20 cellular contexts compared by ENCODE assay signal in genomic region chr11:95050595-95051202, GRCh38. TPM values are rescaled to one million over a fixed set of nuclear protein-coding genes. Genes with fewer than 3 reads are reported as not detected.
DNase-seq lines count a peak whose midpoint lies in the region; ATAC-seq, FAIRE-seq and TF ChIP-seq lines count a peak whose summit lies in the region.
"Had no signal": no experiment of that assay in that cellular context is flagged by ENCODE, and none has a peak within 500 bp of the region (broad histone marks: within the 10 kb centered on the region; RNA-seq: fewer than 3 reads in every experiment).

No MANE protein-coding gene starts in this region.

- intact Hi-C loops in HepG2 (cut with micrococcal nuclease; ENCODE audit: unreplicated experiment) (no loop called here), right lobe of liver (cut with DNase I) (no loop called here)

- H2BK12ac ChIP-seq in H1 (ENCODE audit: low read depth, low read length) = no peak overlapping the region

- H4K91ac ChIP-seq in H1 (replicated peaks; ENCODE audit: insufficient read length, low read length) = no peak overlapping the region

- no peaks in the 10 kb centered on the region for H3K36me3 Mint-ChIP-seq in neural progenitor cell
- H3K36me3 Mint-ChIP-seq: CD4-positive, alpha-beta memory T cell had no signal

- no peak overlapping the region; the same call in 1 of the 2 replicates for H3K4me2 ChIP-seq in HepG2 (ENCODE audit: low read depth, low read length)
- H3K4me2 ChIP-seq in H1 (ENCODE audit: insufficient read depth in 1 of 2, low read depth in 2 of 2, low read length in 2 of 2) = no peak overlapping the region
- no peak overlapping the region for H3K4me2 ChIP-seq in neural progenitor cell

- H3K23me2 ChIP-seq in H1 (ENCODE audit: low read depth, low read length) = no peaks in the 10 kb centered on the region

- POLR2A ChIA-PET in HepG2 (lab: Yijun Ruan, JAX) = no interaction called here
- POLR2A ChIA-PET in H1 (lab: Charles Lee; ENCODE audit: partially characterized antibody) = interaction anchor here (1.5 kb wide), 1 partner anchor 17 kb away, joined by 4 read pairs; no protein-coding TSS in a partner anchor

- H3K9me3 Mint-ChIP-seq in neural progenitor cell = no peaks in the 10 kb centered on the region
- H3K9me3 Mint-ChIP-seq: CD4-positive, alpha-beta memory T cell had no signal

- H3F3A ChIP-seq in neural progenitor cell (ENCODE audit: low read depth) = no peaks in the 10 kb centered on the region

- no peak overlapping the region for H3K23ac ChIP-seq in H1 (ENCODE audit: insufficient read length)

- no peak overlapping the region for H2BK15ac ChIP-seq in H1 (ENCODE audit: low read length)

- in situ Hi-C loops in HepG2 (cut with HindIII; ENCODE audit: extremely low pct_ligation_motif_present, low pct_unique_long_range_greater_than_20kb) = no loop called here

- no peak overlapping the region for H2BK120ac ChIP-seq in H1 (replicated peaks; ENCODE audit: low read depth, low read length)

- 0 out of 2 replicates have a peak, but pooled peaks cover 6% of the 10 kb centered on the region for H3K4me1 ChIP-seq in HepG2 (ENCODE audit: insufficient read depth, low read length)
- H3K4me1 ChIP-seq in right lobe of liver = no peaks in the 10 kb centered on the region
- no peaks in the 10 kb centered on the region; a peak in 1 of 7 replicates for H3K4me1 ChIP-seq in H1 (replicated peaks in 1 of 4; ENCODE audit: control insufficient read depth in 3 of 4, insufficient read depth in 4 of 4, low read length in 3 of 4)
- no peaks in the 10 kb centered on the region for H3K4me1 ChIP-seq in neural progenitor cell

- no peak overlapping the region for H4K5ac ChIP-seq in H1 (ENCODE audit: insufficient read length, low read depth, low read length)

- H3K27me3 ChIP-seq in HepG2 (ENCODE audit: control insufficient read depth in 1 of 2, insufficient read depth in 2 of 2, low read length in 2 of 2) (no peaks in the 10 kb centered on the region), right lobe of liver (no peaks in the 10 kb centered on the region), H1 (replicated peaks in 1 of 4; ENCODE audit: control insufficient read depth in 3 of 4, extremely low read depth in 1 of 4, insufficient read depth in 3 of 4, low read length in 3 of 4) (no peaks in the 10 kb centered on the region; a peak in 1 of 7 replicates), neural progenitor cell (peaks cover 6% of the 10 kb centered on the region)

- no peaks in the 10 kb centered on the region for H3K27me3 Mint-ChIP-seq in neural progenitor cell (ENCODE audit: insufficient read depth, low read depth)

- CTCF ChIA-PET in HepG2 (lab: Yijun Ruan, JAX; ENCODE audit: low intra/inter-chr PET ratio, low total read pairs) = no interaction called here
- CTCF ChIA-PET in H1 (lab: Charles Lee; ENCODE audit: partially characterized antibody) = interaction anchor here (1.0 kb wide), 1 partner anchor 16 kb away, joined by 3 read pairs; the partner anchor contains the start of gene SRSF8

- no peak overlapping the region for H3K27ac ChIP-seq in HepG2 (ENCODE audit: extremely low read length, insufficient read depth, low read length)
- H3K27ac ChIP-seq in right lobe of liver = no peak overlapping the region
- H3K27ac ChIP-seq in H1 (ENCODE audit: low read depth, low read length) = no peak overlapping the region
- H3K27ac ChIP-seq in neural progenitor cell = no peak overlapping the region

- H3K79me1 ChIP-seq in H1 (ENCODE audit: low read depth, low read length) = no peaks in the 10 kb centered on the region

- FAIRE-seq in HepG2 (lab: Jason Lieb, UNC) (no peak), H1 (lab: Jason Lieb, UNC) (no peak)
- FAIRE-seq: G401.6 had no signal

- H4K20me1 ChIP-seq in HepG2 (ENCODE audit: insufficient read depth, low read length) = no peaks in the 10 kb centered on the region
- H4K20me1 ChIP-seq in H1 (replicated peaks in 1 of 2; ENCODE audit: control insufficient read depth in 1 of 2, insufficient read depth in 2 of 2, low read length in 2 of 2) = no peaks in the 10 kb centered on the region
- no peaks in the 10 kb centered on the region for H4K20me1 ChIP-seq in neural progenitor cell (ENCODE audit: low read depth)

- ATAC-seq in HepG2 = peak; percentile 81
- no peak for ATAC-seq in right lobe of liver
- ATAC-seq: HCT116 had no signal

- no peak overlapping the region for H3K18ac ChIP-seq in H1 (ENCODE audit: extremely low read depth, low read length)

- TF ChIP-seq CTCF in HepG2 (CRISPR knock-in tag; IDR thresholded peaks at IDR 0.05) (peak; percentile 21; the same call in 1 of the 2 replicates), right lobe of liver (IDR thresholded peaks at IDR 0.05) (no peak), H1 (IDR thresholded peaks at IDR 0.05; ENCODE audit: control extremely low read depth in 1 of 3, insufficient read depth in 1 of 3, low read depth in 1 of 3, low read length in 3 of 3) (no peak), neural progenitor cell (IDR thresholded peaks at IDR 0.05) (no peak)

- H2BK20ac ChIP-seq in H1 (ENCODE audit: low read length) = no peak overlapping the region

- no peaks in the 10 kb centered on the region for H3K4me1 Mint-ChIP-seq in neural progenitor cell
- H3K4me1 Mint-ChIP-seq: CD4-positive, alpha-beta memory T cell had no signal

- DNase-seq in HepG2 (ENCODE audit: low spot score) = no peak
- no peak for DNase-seq in right lobe of liver
- no peak for DNase-seq in H1 (ENCODE audit: low read depth in 1 of 2, low spot score in 2 of 2)
- DNase-seq in neural progenitor cell (ENCODE audit: low spot score) = no peak
- no peak for DNase-seq in hepatic stellate cell (ENCODE audit: low spot score)
- no peak for DNase-seq in EL
- DNase-seq: C1 segment of cervical spinal cord; Calu3; CD4-positive, alpha-beta memory T cell; COR-L47; DMS53; DMS79 treated with DMSO at 0.1 percent for 48 hours; GOT3; H7 had no signal

- TF ChIP-seq RAD21 in HepG2 (CRISPR knock-in tag; IDR thresholded peaks at IDR 0.05) = no peak
- TF ChIP-seq RAD21 in H1 (IDR thresholded peaks at IDR 0.05 in 1 of 2, conservative IDR thresholded peaks at IDR 0.05 in 1 of 2; ENCODE audit: low read depth in 2 of 2, low read length in 2 of 2) = peak; percentile 5 to 26; a peak in 1 of 4 replicates

- H3K4ac ChIP-seq in H1 (replicated peaks; ENCODE audit: insufficient read length, low read depth, low read length) = no peak overlapping the region

- H3K4me3 Mint-ChIP-seq in neural progenitor cell = no peak overlapping the region
- H3K4me3 Mint-ChIP-seq: CD4-positive, alpha-beta memory T cell had no signal

- BruUV-seq in HepG2 (replicated peaks; lab: Mats Ljungman, UMichigan) = no TSS peak

- H2BK5ac ChIP-seq in H1 (ENCODE audit: low read depth, low read length) = no peak overlapping the region

- TF ChIP-seq EP300 in HepG2 (IDR thresholded peaks at IDR 0.05; ENCODE audit: low read depth in 2 of 2, low read length in 2 of 2) (no peak), HepG2 (CRISPR knock-in tag; IDR thresholded peaks at IDR 0.05; ENCODE audit: borderline replicate concordance) (no peak), H1 (IDR thresholded peaks at IDR 0.05; ENCODE audit: borderline replicate concordance in 1 of 2, low read depth in 2 of 2, low read length in 2 of 2) (no peak)

- H3K27ac Mint-ChIP-seq in neural progenitor cell = peak overlapping the region; percentile 35
- H3K27ac Mint-ChIP-seq: CD4-positive, alpha-beta memory T cell had no signal

- H3K9ac ChIP-seq in HepG2 (ENCODE audit: insufficient read depth, low read depth, low read length) (no peak overlapping the region), H1 (replicated peaks in 1 of 4; ENCODE audit: extremely low read depth in 1 of 4, low read depth in 3 of 4, low read length in 3 of 4) (no peak overlapping the region; a peak in 1 of 7 replicates), neural progenitor cell (no peak overlapping the region)

- H4K8ac ChIP-seq in H1 (ENCODE audit: extremely low read depth, insufficient read depth, low read length) = no peak overlapping the region

- no peak overlapping the region for H3K14ac ChIP-seq in H1 (ENCODE audit: insufficient read length)

- H3K79me2 ChIP-seq in HepG2 (ENCODE audit: insufficient read depth, low read length) (no peaks in the 10 kb centered on the region), H1 (ENCODE audit: control insufficient read depth in 1 of 2, insufficient read depth in 2 of 2, low read length in 2 of 2) (no peaks in the 10 kb centered on the region), neural progenitor cell (ENCODE audit: low read depth) (no peaks in the 10 kb centered on the region)

- H3K4me3 ChIP-seq in HepG2 (replicated peaks in 1 of 3; ENCODE audit: insufficient read depth in 1 of 3, low read depth in 2 of 3, low read length in 3 of 3) = no peak overlapping the region
- H3K4me3 ChIP-seq in right lobe of liver = no peak overlapping the region
- H3K4me3 ChIP-seq in H1 (ENCODE audit: extremely low read depth in 1 of 4, insufficient read depth in 2 of 4, low read depth in 3 of 4, low read length in 4 of 4) = no peak overlapping the region
- no peak overlapping the region for H3K4me3 ChIP-seq in neural progenitor cell

- H2AFZ ChIP-seq in HepG2 (ENCODE audit: low read length) = no peak overlapping the region
- no peak overlapping the region for H2AFZ ChIP-seq in H1 (ENCODE audit: low read length)
- no peak overlapping the region for H2AFZ ChIP-seq in neural progenitor cell (replicated peaks)

- H3K9me3 ChIP-seq in HepG2 (ENCODE audit: low read length) (no peaks in the 10 kb centered on the region), right lobe of liver (no peaks in the 10 kb centered on the region), H1 (ENCODE audit: insufficient read depth in 2 of 2, low read depth in 1 of 2, low read length in 1 of 2) (no peaks in the 10 kb centered on the region; a peak in 1 of 4 replicates), neural progenitor cell (ENCODE audit: low read depth) (no peaks in the 10 kb centered on the region)

- no peak for TF ChIP-seq POLR2A in HepG2 (IDR thresholded peaks at IDR 0.05; ENCODE audit: insufficient read depth in 1 of 2, low read depth in 2 of 2, low read length in 2 of 2)
- TF ChIP-seq POLR2A in right lobe of liver (IDR thresholded peaks at IDR 0.05) = no peak
- no peak for TF ChIP-seq POLR2A in H1 (IDR thresholded peaks at IDR 0.05; ENCODE audit: control extremely low read depth in 1 of 2, low read depth in 2 of 2, low read length in 2 of 2)

- WGBS in HepG2 (ENCODE audit: low lambda C conversion rate) = 24% methylated on average over 3 of the region's 22 CpGs
- 39% methylated on average over 2 of the region's 22 CpGs for WGBS in right lobe of liver (ENCODE audit: insufficient coverage, low coverage, low lambda C conversion rate, missing lambda C conversion rate)
- WGBS in H1 (ENCODE audit: extremely low coverage in 1 of 2, insufficient coverage in 1 of 2, insufficient read length in 1 of 2, insufficient replicate concordance in 2 of 2, low coverage in 1 of 2, low lambda C conversion rate in 2 of 2, missing lambda C conversion rate in 1 of 2), 2 experiments = 90% methylated on average over 21 of the region's 22 CpGs; no CpG with 5 or more reads in 1 of the 2 experiments

- H3K56ac ChIP-seq in H1 (replicated peaks; ENCODE audit: insufficient read length, low read depth, low read length) = no peak overlapping the region

- no peaks in the 10 kb centered on the region for H3K36me3 ChIP-seq in HepG2 (replicated peaks in 1 of 2; ENCODE audit: control insufficient read depth in 1 of 2, insufficient read depth in 2 of 2, low read length in 2 of 2)
- H3K36me3 ChIP-seq in right lobe of liver = no peaks in the 10 kb centered on the region
- no peaks in the 10 kb centered on the region for H3K36me3 ChIP-seq in H1 (ENCODE audit: control insufficient read depth in 2 of 4, insufficient read depth in 4 of 4, low read length in 3 of 4)
- no peaks in the 10 kb centered on the region for H3K36me3 ChIP-seq in neural progenitor cell

- no peak overlapping the region for H2AK5ac ChIP-seq in H1 (ENCODE audit: low read depth, low read length)

RNA-seq across cellular contexts. Expression of gene KDM4F, which starts 1.5 kb away (rescaled TPM):
- total RNA-seq in HepG2 (2016; rRNA removed; fragmentation: Illumina TruSeq; extraction: Trizol) = not detected in 2 replicates
- total RNA-seq in HepG2 (2016; cell fraction: cytosol; rRNA removed; fragmentation: Illumina TruSeq; extraction: Trizol; ENCODE audit: low read depth) = not detected in 2 replicates
- not detected in 2 replicates for total RNA-seq in HepG2 (2016; cell fraction: insoluble cytoplasmic fraction; rRNA removed; fragmentation: Illumina TruSeq; extraction: Trizol)
- not detected in 2 replicates for total RNA-seq in HepG2 (2016; cell fraction: membrane; rRNA removed; fragmentation: Illumina TruSeq; extraction: Trizol)
- total RNA-seq in HepG2 (2016; cell fraction: nucleus; rRNA removed; fragmentation: Illumina TruSeq; extraction: Trizol) = not detected in 2 replicates
- not detected in 2 replicates for polyA plus RNA-seq in HepG2 (2011; rRNA removed)
- not detected in 2 replicates for polyA plus RNA-seq in HepG2 (2011; cell fraction: cytosol; rRNA removed)
- not detected in 2 replicates for polyA plus RNA-seq in HepG2 (2011; cell fraction: nucleus; rRNA removed)
- not detected in 2 replicates for polyA plus RNA-seq in HepG2 (2012)
- polyA plus RNA-seq in HepG2 (2016; cell fraction: cytosol; fragmentation: Illumina TruSeq; extraction: Trizol; ENCODE audit: low read depth) = not detected in 2 replicates
- not detected in 2 replicates for polyA plus RNA-seq in HepG2 (2016; cell fraction: insoluble cytoplasmic fraction; fragmentation: Illumina TruSeq; extraction: Trizol; ENCODE audit: low read depth)
- polyA plus RNA-seq in HepG2 (2016; cell fraction: membrane; fragmentation: Illumina TruSeq; extraction: Trizol; ENCODE audit: low read depth) = not detected in 2 replicates
- polyA plus RNA-seq in HepG2 (2016; cell fraction: nucleus; fragmentation: Illumina TruSeq; extraction: Trizol; ENCODE audit: insufficient read depth, low read depth) = not detected in 2 replicates
- not detected in 2 replicates for polyA minus RNA-seq in HepG2 (2011; rRNA and poly(A)+ RNA removed; ENCODE audit: low replicate concordance)
- not detected in 2 replicates for polyA minus RNA-seq in HepG2 (2011; cell fraction: cytosol; rRNA and poly(A)+ RNA removed)
- not detected in 2 replicates for polyA minus RNA-seq in HepG2 (2011; cell fraction: nucleus; rRNA and poly(A)+ RNA removed)
- not detected for total RNA-seq in right lobe of liver
- not detected in 2 replicates for total RNA-seq in H1 (2021; fragmentation: NEBNext Ultra II Directional; extraction: Animal tissue kit (Norgen Biotek cat#: 25700))
- not detected in 2 replicates for polyA plus RNA-seq in H1 (2011; rRNA removed)
- polyA plus RNA-seq in H1 (2011; cell fraction: cytosol; rRNA removed) = not detected
- polyA plus RNA-seq in H1 (2011; cell fraction: nucleus; rRNA removed) = not detected
- polyA plus RNA-seq in H1 (2012, experiment 1 of 2) = not detected in 4 replicates
- polyA plus RNA-seq in H1 (2012, experiment 2 of 2) = not detected
- not detected for polyA plus RNA-seq in H1 (2013, experiment 1 of 2)
- polyA plus RNA-seq in H1 (2013, experiment 2 of 2) = not detected
- not detected in 2 replicates for polyA minus RNA-seq in H1 (2011; rRNA and poly(A)+ RNA removed)
- polyA minus RNA-seq in H1 (2011; cell fraction: cytosol; rRNA and poly(A)+ RNA removed) = not detected
- not detected for polyA minus RNA-seq in H1 (2011; cell fraction: nucleus; rRNA and poly(A)+ RNA removed)
- not detected in 2 replicates for total RNA-seq in neural progenitor cell (ENCODE audit: low replicate concordance)
- total RNA-seq: A172; A673; Calu3; CD4-positive, alpha-beta memory T cell; Daoy; H7 had no signal
- polyA plus RNA-seq: BJ; CD4-positive, alpha-beta memory T cell had no signal

RNA-seq across cellular contexts. Expression of gene SRSF8, which starts 16.0 kb away (rescaled TPM):
- total RNA-seq in HepG2 (2016; rRNA removed; fragmentation: Illumina TruSeq; extraction: Trizol) = 25.8 and 33.0 TPM in 2 replicates
- total RNA-seq in HepG2 (2016; cell fraction: cytosol; rRNA removed; fragmentation: Illumina TruSeq; extraction: Trizol; ENCODE audit: low read depth) = 9.6 and 12.2 TPM in 2 replicates
- 23.0 and 30.3 TPM in 2 replicates for total RNA-seq in HepG2 (2016; cell fraction: insoluble cytoplasmic fraction; rRNA removed; fragmentation: Illumina TruSeq; extraction: Trizol)
- total RNA-seq in HepG2 (2016; cell fraction: membrane; rRNA removed; fragmentation: Illumina TruSeq; extraction: Trizol) = 27.0 and 27.8 TPM in 2 replicates
- total RNA-seq in HepG2 (2016; cell fraction: nucleus; rRNA removed; fragmentation: Illumina TruSeq; extraction: Trizol) = 15.5 and 15.9 TPM in 2 replicates
- 21.8 and 22.2 TPM in 2 replicates for polyA plus RNA-seq in HepG2 (2011; rRNA removed)
- 13.2 and 19.2 TPM in 2 replicates for polyA plus RNA-seq in HepG2 (2011; cell fraction: cytosol; rRNA removed)
- 10.1 and 13.8 TPM in 2 replicates for polyA plus RNA-seq in HepG2 (2011; cell fraction: nucleus; rRNA removed)
- polyA plus RNA-seq in HepG2 (2012) = 22.3 and 23.1 TPM in 2 replicates
- 15.5 and 15.7 TPM in 2 replicates for polyA plus RNA-seq in HepG2 (2016; cell fraction: cytosol; fragmentation: Illumina TruSeq; extraction: Trizol; ENCODE audit: low read depth)
- polyA plus RNA-seq in HepG2 (2016; cell fraction: insoluble cytoplasmic fraction; fragmentation: Illumina TruSeq; extraction: Trizol; ENCODE audit: low read depth) = 39.8 and 40.4 TPM in 2 replicates
- polyA plus RNA-seq in HepG2 (2016; cell fraction: membrane; fragmentation: Illumina TruSeq; extraction: Trizol; ENCODE audit: low read depth) = 26.1 and 26.7 TPM in 2 replicates
- 25.6 and 28.8 TPM in 2 replicates for polyA plus RNA-seq in HepG2 (2016; cell fraction: nucleus; fragmentation: Illumina TruSeq; extraction: Trizol; ENCODE audit: insufficient read depth, low read depth)
- polyA minus RNA-seq in HepG2 (2011; rRNA and poly(A)+ RNA removed; ENCODE audit: low replicate concordance) = 18.5 and 20.8 TPM in 2 replicates
- 8.7 and 9.5 TPM in 2 replicates for polyA minus RNA-seq in HepG2 (2011; cell fraction: cytosol; rRNA and poly(A)+ RNA removed)
- polyA minus RNA-seq in HepG2 (2011; cell fraction: nucleus; rRNA and poly(A)+ RNA removed) = 11.7 and 14.9 TPM in 2 replicates
- 10 to 100 TPM; 12.5 to 25.1 (median 19.9) TPM for total RNA-seq in right lobe of liver
- 18.5 TPM in 2 replicates for total RNA-seq in H1 (2021; fragmentation: NEBNext Ultra II Directional; extraction: Animal tissue kit (Norgen Biotek cat#: 25700))
- polyA plus RNA-seq in H1 (2011; rRNA removed) = 11.4 and 13.2 TPM in 2 replicates
- 11.4 TPM for polyA plus RNA-seq in H1 (2011; cell fraction: cytosol; rRNA removed)
- 9.2 TPM for polyA plus RNA-seq in H1 (2011; cell fraction: nucleus; rRNA removed)
- 12.7 to 14.7 TPM (median 13.5 TPM) in 4 replicates for polyA plus RNA-seq in H1 (2012, experiment 1 of 2)
- polyA plus RNA-seq in H1 (2012, experiment 2 of 2) = 7.5 TPM
- polyA plus RNA-seq in H1 (2013, experiment 1 of 2) = 9.5 TPM
- polyA plus RNA-seq in H1 (2013, experiment 2 of 2) = 7.9 TPM
- 11.1 and 11.8 TPM in 2 replicates for polyA minus RNA-seq in H1 (2011; rRNA and poly(A)+ RNA removed)
- polyA minus RNA-seq in H1 (2011; cell fraction: cytosol; rRNA and poly(A)+ RNA removed) = 5.9 TPM
- polyA minus RNA-seq in H1 (2011; cell fraction: nucleus; rRNA and poly(A)+ RNA removed) = 11.1 TPM
- 17.6 and 17.8 TPM in 2 replicates for total RNA-seq in neural progenitor cell (ENCODE audit: low replicate concordance)

RNA-seq across cellular contexts. Expression of gene KDM4E, which starts 25.6 kb away (rescaled TPM):
- total RNA-seq in HepG2 (2016; rRNA removed; fragmentation: Illumina TruSeq; extraction: Trizol) (not detected in 2 replicates), right lobe of liver (not detected), neural progenitor cell (ENCODE audit: low replicate concordance) (not detected in 2 replicates)
- total RNA-seq in HepG2 (2016; cell fraction: cytosol; rRNA removed; fragmentation: Illumina TruSeq; extraction: Trizol; ENCODE audit: low read depth) = not detected in 2 replicates
- total RNA-seq in HepG2 (2016; cell fraction: insoluble cytoplasmic fraction; rRNA removed; fragmentation: Illumina TruSeq; extraction: Trizol) = not detected in 2 replicates
- not detected in 2 replicates for total RNA-seq in HepG2 (2016; cell fraction: membrane; rRNA removed; fragmentation: Illumina TruSeq; extraction: Trizol)
- total RNA-seq in HepG2 (2016; cell fraction: nucleus; rRNA removed; fragmentation: Illumina TruSeq; extraction: Trizol) = not detected in 2 replicates
- polyA plus RNA-seq in HepG2 (2011; rRNA removed) (not detected in 2 replicates), H1 (2011; rRNA removed) (not detected in 2 replicates)
- not detected in 2 replicates for polyA plus RNA-seq in HepG2 (2011; cell fraction: cytosol; rRNA removed)
- not detected in 2 replicates for polyA plus RNA-seq in HepG2 (2011; cell fraction: nucleus; rRNA removed)
- not detected in 2 replicates for polyA plus RNA-seq in HepG2 (2012)
- polyA plus RNA-seq in HepG2 (2016; cell fraction: cytosol; fragmentation: Illumina TruSeq; extraction: Trizol; ENCODE audit: low read depth) = not detected in 2 replicates
- not detected in 2 replicates for polyA plus RNA-seq in HepG2 (2016; cell fraction: insoluble cytoplasmic fraction; fragmentation: Illumina TruSeq; extraction: Trizol; ENCODE audit: low read depth)
- not detected in 2 replicates for polyA plus RNA-seq in HepG2 (2016; cell fraction: membrane; fragmentation: Illumina TruSeq; extraction: Trizol; ENCODE audit: low read depth)
- polyA plus RNA-seq in HepG2 (2016; cell fraction: nucleus; fragmentation: Illumina TruSeq; extraction: Trizol; ENCODE audit: insufficient read depth, low read depth) = not detected in 2 replicates
- not detected in 2 replicates for polyA minus RNA-seq in HepG2 (2011; rRNA and poly(A)+ RNA removed; ENCODE audit: low replicate concordance)
- not detected in 2 replicates for polyA minus RNA-seq in HepG2 (2011; cell fraction: cytosol; rRNA and poly(A)+ RNA removed)
- polyA minus RNA-seq in HepG2 (2011; cell fraction: nucleus; rRNA and poly(A)+ RNA removed) = not detected in 2 replicates
- not detected in 2 replicates for total RNA-seq in H1 (2021; fragmentation: NEBNext Ultra II Directional; extraction: Animal tissue kit (Norgen Biotek cat#: 25700))
- polyA plus RNA-seq in H1 (2011; cell fraction: cytosol; rRNA removed) = not detected
- polyA plus RNA-seq in H1 (2011; cell fraction: nucleus; rRNA removed) = not detected
- polyA plus RNA-seq in H1 (2012, experiment 1 of 2) = not detected in 4 replicates
- not detected for polyA plus RNA-seq in H1 (2012, experiment 2 of 2)
- polyA plus RNA-seq in H1 (2013, experiment 1 of 2) = not detected
- not detected for polyA plus RNA-seq in H1 (2013, experiment 2 of 2)
- polyA minus RNA-seq in H1 (2011; rRNA and poly(A)+ RNA removed) = not detected in 2 replicates
- polyA minus RNA-seq in H1 (2011; cell fraction: cytosol; rRNA and poly(A)+ RNA removed) = not detected
- polyA minus RNA-seq in H1 (2011; cell fraction: nucleus; rRNA and poly(A)+ RNA removed) = not detected
- total RNA-seq: A172; A673; Calu3; CD4-positive, alpha-beta memory T cell; Daoy; H7 had no signal
- polyA plus RNA-seq: BJ; CD4-positive, alpha-beta memory T cell had no signal

RNA-seq across cellular contexts. Expression of gene ENDOD1, which starts 38.9 kb away (rescaled TPM):
- 4.3 and 6.8 TPM in 2 replicates for total RNA-seq in HepG2 (2016; rRNA removed; fragmentation: Illumina TruSeq; extraction: Trizol)
- total RNA-seq in HepG2 (2016; cell fraction: cytosol; rRNA removed; fragmentation: Illumina TruSeq; extraction: Trizol; ENCODE audit: low read depth) = 0.30 and 0.62 TPM in 2 replicates
- total RNA-seq in HepG2 (2016; cell fraction: insoluble cytoplasmic fraction; rRNA removed; fragmentation: Illumina TruSeq; extraction: Trizol) = 4.0 and 6.7 TPM in 2 replicates
- 2.4 and 3.2 TPM in 2 replicates for total RNA-seq in HepG2 (2016; cell fraction: membrane; rRNA removed; fragmentation: Illumina TruSeq; extraction: Trizol)
- total RNA-seq in HepG2 (2016; cell fraction: nucleus; rRNA removed; fragmentation: Illumina TruSeq; extraction: Trizol) = 5.9 and 7.0 TPM in 2 replicates
- polyA plus RNA-seq in HepG2 (2011; rRNA removed) = 2.0 and 2.1 TPM in 2 replicates
- polyA plus RNA-seq in HepG2 (2011; cell fraction: cytosol; rRNA removed) = 1.7 and 2.3 TPM in 2 replicates
- polyA plus RNA-seq in HepG2 (2011; cell fraction: nucleus; rRNA removed) = 0.72 and 1.2 TPM in 2 replicates
- polyA plus RNA-seq in HepG2 (2012) = 2.1 and 2.3 TPM in 2 replicates
- 0.43 and 0.46 TPM in 2 replicates for polyA plus RNA-seq in HepG2 (2016; cell fraction: cytosol; fragmentation: Illumina TruSeq; extraction: Trizol; ENCODE audit: low read depth)
- polyA plus RNA-seq in HepG2 (2016; cell fraction: insoluble cytoplasmic fraction; fragmentation: Illumina TruSeq; extraction: Trizol; ENCODE audit: low read depth) = 2.3 and 3.0 TPM in 2 replicates
- polyA plus RNA-seq in HepG2 (2016; cell fraction: membrane; fragmentation: Illumina TruSeq; extraction: Trizol; ENCODE audit: low read depth) = 1.1 and 1.3 TPM in 2 replicates
- polyA plus RNA-seq in HepG2 (2016; cell fraction: nucleus; fragmentation: Illumina TruSeq; extraction: Trizol; ENCODE audit: insufficient read depth, low read depth) = 5.2 and 5.9 TPM in 2 replicates
- polyA minus RNA-seq in HepG2 (2011; rRNA and poly(A)+ RNA removed; ENCODE audit: low replicate concordance) = 2.9 and 4.8 TPM in 2 replicates
- 3.1 and 3.2 TPM in 2 replicates for polyA minus RNA-seq in HepG2 (2011; cell fraction: cytosol; rRNA and poly(A)+ RNA removed)
- polyA minus RNA-seq in HepG2 (2011; cell fraction: nucleus; rRNA and poly(A)+ RNA removed) = 2.2 and 3.5 TPM in 2 replicates
- 1 to 10 TPM; 3.8 to 8.0 (median 6.2) TPM for total RNA-seq in right lobe of liver
- 2.2 and 2.5 TPM in 2 replicates for total RNA-seq in H1 (2021; fragmentation: NEBNext Ultra II Directional; extraction: Animal tissue kit (Norgen Biotek cat#: 25700))
- 1.1 and 1.2 TPM in 2 replicates for polyA plus RNA-seq in H1 (2011; rRNA removed)
- 1.1 TPM for polyA plus RNA-seq in H1 (2011; cell fraction: cytosol; rRNA removed)
- 1.2 TPM for polyA plus RNA-seq in H1 (2011; cell fraction: nucleus; rRNA removed)
- polyA plus RNA-seq in H1 (2012, experiment 1 of 2) = 1.2 to 2.2 TPM (median 1.7 TPM) in 4 replicates
- 0.30 TPM for polyA plus RNA-seq in H1 (2012, experiment 2 of 2)
- polyA plus RNA-seq in H1 (2013, experiment 1 of 2) = 2.2 TPM
- 2.5 TPM for polyA plus RNA-seq in H1 (2013, experiment 2 of 2)
- polyA minus RNA-seq in H1 (2011; rRNA and poly(A)+ RNA removed) = 2.2 and 2.9 TPM in 2 replicates
- 0.73 TPM for polyA minus RNA-seq in H1 (2011; cell fraction: cytosol; rRNA and poly(A)+ RNA removed)
- polyA minus RNA-seq in H1 (2011; cell fraction: nucleus; rRNA and poly(A)+ RNA removed) = 3.4 TPM
- 1.9 and 2.0 TPM in 2 replicates for total RNA-seq in neural progenitor cell (ENCODE audit: low replicate concordance)

Comparison
In these comparisons a context has a peak if more than half of its experiments do, and no peak if none do; other contexts are left out.
1. Of the 41 proteins assayed by ChIP-seq in both HepG2 and H1: peak only in HepG2: CTCF; only in H1: RAD21; in both: none; in neither: 39.